ENCODE assay signal across 12 cellular contexts in genomic region chr2:159140070-159140774, GRCh38.
A peak's percentile ranks its signal among the peaks of the same experiment; 100 is the strongest.
DNase-seq lines count a peak whose midpoint lies in the region; ATAC-seq, FAIRE-seq and TF ChIP-seq lines count a peak whose summit lies in the region.
"Had no signal": no experiment of that assay in that cellular context is flagged by ENCODE, and none has a peak within 500 bp of the region (broad histone marks: within the 10 kb centered on the region; RNA-seq: fewer than 3 reads in every experiment).

No MANE protein-coding gene starts in this region.

- H2AFZ ChIP-seq in K562 (ENCODE audit: low read depth, low read length): no peak overlapping the region
- no peak overlapping the region for H2AFZ ChIP-seq in mesenchymal stem cell (ENCODE audit: low read depth, low read length)

- peak overlapping the region in 1 of 2 experiments; percentile 54 for H2BK12ac ChIP-seq in mesenchymal stem cell (ENCODE audit: low read length in 2 of 2)

- no peak overlapping the region for H2BK120ac ChIP-seq in mesenchymal stem cell (ENCODE audit: low read depth, low read length)

- 44% methylated on average over 1 of the region's 2 CpGs for WGBS in K562 (ENCODE audit: insufficient coverage, low coverage, missing lambda C conversion rate)
- 19% methylated on average over 1 of the region's 2 CpGs for WGBS in mesenchymal stem cell

- TF ChIP-seq CTCF in NB4 (IDR thresholded peaks at IDR 0.05; ENCODE audit: low read depth, low read length) (no peak), K562 (IDR thresholded peaks at IDR 0.05 in 2 of 3, conservative IDR thresholded peaks at IDR 0.05 in 1 of 3; ENCODE audit: insufficient read depth in 2 of 3, low read depth in 1 of 3, low read length in 3 of 3) (no peak), nephron progenitor cell (IDR thresholded peaks at IDR 0.05) (no peak)

- H3K9me1 ChIP-seq in K562 (ENCODE audit: control insufficient read depth, insufficient read depth, low read length): no peaks in the 10 kb centered on the region

- in situ Hi-C loops in K562 (cut with MboI): no loop called here

- no peak overlapping the region for H3K27ac Mint-ChIP-seq in nephron progenitor cell
- H3K27ac Mint-ChIP-seq: brain had no signal

- no peak for FAIRE-seq in K562 (lab: Jason Lieb, UNC)

- no TSS peak for BruUV-seq in K562 (replicated peaks; lab: Mats Ljungman, UMichigan)

- peaks cover 55% of the 10 kb centered on the region for H3K36me3 Mint-ChIP-seq in nephron progenitor cell (ENCODE audit: low read depth)
- H3K36me3 Mint-ChIP-seq: brain had no signal

- H3K79me1 ChIP-seq in mesenchymal stem cell (replicated peaks; ENCODE audit: low read length, poor library complexity, severe bottlenecking): peaks cover 18% of the 10 kb centered on the region

- no peaks in the 10 kb centered on the region for H3K79me2 ChIP-seq in K562 (ENCODE audit: control insufficient read depth, insufficient read depth, low read length)

- H3K14ac ChIP-seq in mesenchymal stem cell (ENCODE audit: low read length in 2 of 2): no peak overlapping the region

- H3K27me3 Mint-ChIP-seq in nephron progenitor cell (ENCODE audit: low read depth, poor library complexity): peaks cover 3% of the 10 kb centered on the region

- H3K27me3 ChIP-seq in K562 (ENCODE audit: control insufficient read depth in 2 of 2, insufficient read depth in 2 of 2, low read length in 2 of 2): peaks cover under 1% of the 10 kb centered on the region in 2 experiments; a peak in 4 of 5 replicates
- no peaks in the 10 kb centered on the region for H3K27me3 ChIP-seq in mesenchymal stem cell (ENCODE audit: control insufficient read depth in 1 of 2, insufficient read depth in 1 of 2, low read length in 2 of 2)

- H2BK5ac ChIP-seq in mesenchymal stem cell (ENCODE audit: low read depth, low read length, poor library complexity, severe bottlenecking): no peak overlapping the region

- intact Hi-C loops in K562 (cut with micrococcal nuclease) (no loop called here), posterior vena cava (cut with DNase I) (no loop called here)

- H3K9ac ChIP-seq in K562 (ENCODE audit: insufficient read depth in 1 of 2, low read depth in 2 of 2, low read length in 2 of 2) (no peak overlapping the region), mesenchymal stem cell (ENCODE audit: low read length) (no peak overlapping the region)

- no peaks in the 10 kb centered on the region for H3K9me3 Mint-ChIP-seq in nephron progenitor cell
- H3K9me3 Mint-ChIP-seq: brain had no signal

- no peak overlapping the region for H3K4me3 ChIP-seq in NB4 (ENCODE audit: low read depth, low read length)
- H3K4me3 ChIP-seq in K562: no peak overlapping the region
- no peak overlapping the region for H3K4me3 ChIP-seq in mesenchymal stem cell (ENCODE audit: insufficient read depth in 1 of 2, low read depth in 1 of 2, low read length in 2 of 2)

- H2AK5ac ChIP-seq in mesenchymal stem cell (ENCODE audit: low read length, severe bottlenecking): no peak overlapping the region

- H3K4me1 Mint-ChIP-seq in nephron progenitor cell: peaks cover 72% of the 10 kb centered on the region

- ATAC-seq in K562 (no peak), HG03159 (IDR thresholded peaks at IDR 0.05; ENCODE audit: unreplicated experiment) (no peak)
- ATAC-seq: stimulated activated naive CD8-positive, alpha-beta T cell treated with anti-CD3 and anti-CD28 coated beads, Interleukin-15, Interleukin-2, amounts not matched to agents 100 U/mL and 50 U/mL, for 24 hours had no signal

- no peaks in the 10 kb centered on the region for H4K20me1 ChIP-seq in K562 (replicated peaks; ENCODE audit: control insufficient read depth, insufficient read depth, low read length)

- H3K4me3 Mint-ChIP-seq in nephron progenitor cell: no peak overlapping the region
- H3K4me3 Mint-ChIP-seq: brain had no signal

- H3K4ac ChIP-seq in mesenchymal stem cell (ENCODE audit: low read depth in 1 of 2, low read length in 2 of 2): peak overlapping the region in 1 of 2 experiments; percentile 83

- TF ChIP-seq EP300 in K562 (IDR thresholded peaks at IDR 0.05; ENCODE audit: low read length): no peak

- CTCF ChIA-PET in K562 (lab: Yijun Ruan, JAX; ENCODE audit: low intra/inter-chr PET ratio): no interaction called here

- no peak overlapping the region for H4K8ac ChIP-seq in mesenchymal stem cell (ENCODE audit: low read length)

- H3K4me1 ChIP-seq in K562 (replicated peaks in 1 of 2; ENCODE audit: control insufficient read depth in 2 of 2, insufficient read depth in 2 of 2, low read length in 2 of 2) (peaks cover 4 to 12% of the 10 kb centered on the region in 2 experiments; a peak in 4 of 5 replicates), mesenchymal stem cell (ENCODE audit: control insufficient read depth, insufficient read depth, low read depth, low read length) (peaks cover 10% of the 10 kb centered on the region)

- no peak overlapping the region for H3K27ac ChIP-seq in K562 (ENCODE audit: extremely low read depth, low read depth, low read length)
- no peak overlapping the region for H3K27ac ChIP-seq in mesenchymal stem cell (ENCODE audit: low read length, poor library complexity, severe bottlenecking)

- no peak overlapping the region for H3K4me2 ChIP-seq in K562 (ENCODE audit: insufficient read depth, low read length)
- H3K4me2 ChIP-seq in mesenchymal stem cell (ENCODE audit: low read length, poor library complexity, severe bottlenecking): no peak overlapping the region

- TF ChIP-seq RAD21 in K562 (CRISPR knock-in tag; conservative IDR thresholded peaks at IDR 0.05 in 1 of 2, IDR thresholded peaks at IDR 0.05 in 1 of 2): no peak

- TF ChIP-seq POLR2A in NB4 (IDR thresholded peaks at IDR 0.05; ENCODE audit: extremely low read depth, insufficient read length) (no peak), K562 (conservative IDR thresholded peaks at IDR 0.05) (no peak)

- H3K9me3 ChIP-seq in K562 (replicated peaks; ENCODE audit: control insufficient read depth, insufficient read depth, low read depth, low read length): no peaks in the 10 kb centered on the region
- H3K9me3 ChIP-seq in mesenchymal stem cell (ENCODE audit: control insufficient read depth, low read length): no peaks in the 10 kb centered on the region

- H3K36me3 ChIP-seq in K562 (ENCODE audit: control insufficient read depth, insufficient read depth, low read length) (no peaks in the 10 kb centered on the region), mesenchymal stem cell (ENCODE audit: control insufficient read depth in 1 of 2, insufficient read depth in 2 of 2, low read depth in 1 of 2, low read length in 2 of 2) (peaks cover 0 to 4% of the 10 kb centered on the region in 2 experiments)

- H4K91ac ChIP-seq in mesenchymal stem cell (ENCODE audit: low read length): no peak overlapping the region

- peak overlapping the region in 1 of 2 experiments; percentile 68 for H3K18ac ChIP-seq in mesenchymal stem cell (ENCODE audit: low read depth in 1 of 2, low read length in 2 of 2)

- peak; percentile 82 for DNase-seq in EL
- peak; percentile 41 for DNase-seq in NB4 (ENCODE audit: low read depth)
- DNase-seq in K562 (ENCODE audit: extremely low read depth in 1 of 4, low spot score in 3 of 4): no peak
- peak; percentile 93 for DNase-seq in mesenchymal stem cell
- DNase-seq in activated T-cell treated with anti-CD3 and anti-CD28 coated beads for 4 hours: no peak
- DNase-seq in nephron progenitor cell: no peak
- no peak for DNase-seq in posterior vena cava (ENCODE audit: low spot score)
- DNase-seq: GDM1; stimulated activated naive CD8-positive, alpha-beta T cell treated with anti-CD3 and anti-CD28 coated beads, Interleukin-15, Interleukin-2, amounts not matched to agents 100 U/mL and 50 U/mL, for 24 hours; T-helper 1 cell had no signal

- POLR2A ChIA-PET in K562 (lab: Yijun Ruan, JAX): interaction anchor here (0.5 to 1.7 kb wide), 7 partner anchors 9 to 498 kb away, joined by 3 to 4 read pairs (median 4); no protein-coding TSS in a partner anchor

- H3K23ac ChIP-seq in mesenchymal stem cell (ENCODE audit: low read length in 2 of 2): no peak overlapping the region

- no peak overlapping the region for H2BK15ac ChIP-seq in mesenchymal stem cell (ENCODE audit: low read depth, poor library complexity, severe bottlenecking)

TF ChIP-seq in K562, 482 proteins besides CTCF, POLR2A, EP300 and RAD21 (continues in another document):
- TF ChIP-seq NCOA4 (IDR thresholded peaks at IDR 0.05; ENCODE audit: partially characterized antibody) (no peak), MAFF (IDR thresholded peaks at IDR 0.05; ENCODE audit: low read length) (peak; percentile 21; the same call in 1 of the 2 replicates), C11orf30 (IDR thresholded peaks at IDR 0.05; ENCODE audit: low read depth) (peak; percentile 66), YBX1 (IDR thresholded peaks at IDR 0.05) (no peak), GTF2F1 (IDR thresholded peaks at IDR 0.05; ENCODE audit: low read depth, low read length) (no peak), BRF1 (IDR thresholded peaks at IDR 0.05; ENCODE audit: borderline replicate concordance, extremely low read depth, insufficient read length) (no peak), BACH1 (tag; IDR thresholded peaks at IDR 0.05) (peak; percentile 34; the same call in 1 of the 2 replicates), HINFP (tag; conservative IDR thresholded peaks at IDR 0.05; ENCODE audit: low read depth) (no peak), MBD1 (CRISPR knock-in tag; IDR thresholded peaks at IDR 0.05) (no peak), NEUROD1 (IDR thresholded peaks at IDR 0.05; ENCODE audit: borderline replicate concordance, low read depth, low read length, partially characterized antibody) (no peak)

Comparison
In these comparisons a context has a peak if more than half of its experiments do, and no peak if none do; other contexts are left out.
1. DNase-seq: peak in EL (single experiment), NB4 (single experiment) and mesenchymal stem cell (single experiment); none in K562 (0 of 4), activated T-cell treated with anti-CD3 and anti-CD28 coated beads for 4 hours (single experiment), nephron progenitor cell (single experiment) and posterior vena cava (single experiment).